Comparison of ENCODE assay signal across 27 cellular contexts in genomic region chr12:29023436-29024076, GRCh38.
DNase-seq lines count a peak whose midpoint lies in the region; ATAC-seq and TF ChIP-seq lines count a peak whose summit lies in the region.
"Had no signal": no experiment of that assay in that cellular context is flagged by ENCODE, and none has a peak within 500 bp of the region (broad histone marks: within the 10 kb centered on the region; RNA-seq: fewer than 3 reads in every experiment).

No MANE protein-coding gene starts in this region.

- H3K9ac ChIP-seq in HCT116 (ENCODE audit: low read length) = no peak overlapping the region
- H3K9ac ChIP-seq: BLaER1, parathyroid adenoma had no signal

- no peak for TF ChIP-seq POLR2A in HCT116 (IDR thresholded peaks at IDR 0.05; ENCODE audit: borderline replicate concordance, extremely low read depth, insufficient read depth, insufficient read length)

- H3K27me3 Mint-ChIP-seq in Caco-2 (ENCODE audit: insufficient read depth, unreplicated experiment) (no peaks in the 10 kb centered on the region), T-cell (no peaks in the 10 kb centered on the region)

- no peaks in the 10 kb centered on the region for H4K20me1 ChIP-seq in HCT116 (ENCODE audit: insufficient read depth)
- H4K20me1 ChIP-seq: BLaER1 had no signal

- H3K9me3 ChIP-seq in Caco-2 (no peaks in the 10 kb centered on the region), HCT116 (ENCODE audit: control insufficient read depth in 1 of 2, insufficient read depth in 1 of 2, low read depth in 1 of 2, low read length in 2 of 2) (no peaks in the 10 kb centered on the region), left lung (no peaks in the 10 kb centered on the region)
- H3K9me3 ChIP-seq: adrenal gland, BLaER1, right lobe of liver, tibial artery had no signal

- H3K27ac ChIP-seq in HCT116 (ENCODE audit: low read depth, low read length) (no peak overlapping the region), left lung (no peak overlapping the region)
- H3K27ac ChIP-seq: adrenal gland, BLaER1, parathyroid adenoma, right lobe of liver, tibial artery had no signal

- 0 out of 2 replicates have a peak, but pooled peaks cover under 1% of the 10 kb centered on the region for H3K9me2 ChIP-seq in HCT116 (ENCODE audit: insufficient read depth)

- no peaks in the 10 kb centered on the region for H3K27me3 ChIP-seq in Caco-2 (replicated peaks; ENCODE audit: control insufficient read depth, insufficient read depth, low read length)
- H3K27me3 ChIP-seq in HCT116 (ENCODE audit: insufficient read depth, low read length) = no peaks in the 10 kb centered on the region
- no peaks in the 10 kb centered on the region for H3K27me3 ChIP-seq in left lung
- H3K27me3 ChIP-seq: adrenal gland, BLaER1, right lobe of liver, tibial artery had no signal

- BruUV-seq in Caco-2 (replicated peaks; lab: Mats Ljungman, UMichigan) (no TSS peak), HCT116 (replicated peaks; lab: Mats Ljungman, UMichigan) (no TSS peak)

- CTCF ChIA-PET in Caco-2 (lab: Charles Lee) = no interaction called here
- CTCF ChIA-PET in HCT116 (lab: Charles Lee) = interaction anchor here (1.0 to 1.1 kb wide), 3 partner anchors 8 to 49 kb away, joined by 3 to 4 read pairs (median 4); no protein-coding TSS in a partner anchor
- CTCF ChIA-PET in T-cell (lab: Charles Lee) = no interaction called here

- no peaks in the 10 kb centered on the region for H3K79me2 ChIP-seq in HCT116 (ENCODE audit: insufficient read depth, low read length)
- H3K79me2 ChIP-seq: parathyroid adenoma had no signal

- H2AFZ ChIP-seq in HCT116 (ENCODE audit: low read depth, low read length, poor library complexity, severe bottlenecking) = peak overlapping the region; percentile 88
- H2AFZ ChIP-seq: parathyroid adenoma had no signal

- intact Hi-C loops in Caco-2 (cut with micrococcal nuclease; ENCODE audit: unreplicated experiment) = no loop called here
- intact Hi-C loops in HCT116 (cut with micrococcal nuclease) = no loop called here
- intact Hi-C loops in left lung (cut with DNase I) = no loop called here

- H3K4me3 ChIP-seq in Caco-2 (ENCODE audit: low read depth, low read length) = no peak overlapping the region
- H3K4me3 ChIP-seq in HCT116 (replicated peaks in 1 of 2; ENCODE audit: low read depth in 1 of 2, low read length in 2 of 2) = no peak overlapping the region
- H3K4me3 ChIP-seq in left lung = no peak overlapping the region
- H3K4me3 ChIP-seq: adrenal gland, BLaER1, right lobe of liver, tibial artery had no signal

- no peak for DNase-seq in Caco-2
- no peak for DNase-seq in HCT116 (ENCODE audit: low read depth, low spot score)
- DNase-seq in cerebellum (ENCODE audit: low spot score) = peak; percentile 58
- DNase-seq in iPS-NIHi7 (ENCODE audit: extremely low spot score) = peak; percentile 12
- DNase-seq in AG20443 (ENCODE audit: low spot score) = no peak
- DNase-seq in left lung = no peak
- no peak for DNase-seq in T-cell
- DNase-seq: ACHN; activated CD4-positive, alpha-beta T cell treated with anti-CD3 and anti-CD28 coated beads, Interleukin-2, amount 50 U/mL, for 48 hours; activated CD4-positive, CD25-positive, alpha-beta regulatory T cell treated with anti-CD3 and anti-CD28 coated beads, Interleukin-2, amount 50 U/mL, for 72 hours; activated naive CD4-positive, alpha-beta T cell treated with anti-CD3 and anti-CD28 coated beads for 36 hours; adrenal gland; DND-41; HFFc6; NCI-H1048; NCI-H1694; NCI-H524 treated with DMSO at 0.1 percent for 48 hours; right lobe of liver; stimulated activated CD4-positive, alpha-beta T cell treated with anti-CD3 and anti-CD28 coated beads, Interleukin-12 subunit alpha, Interleukin-12 subunit beta, amount 100 ng/mL, for 4 hours; stimulated activated CD4-positive, alpha-beta T cell treated with anti-CD3 and anti-CD28 coated beads, Interleukin-2, amount 100 ng/mL, for 48 hours; T-helper 17 cell; tibial artery had no signal

- TF ChIP-seq CTCF in Caco-2 (IDR thresholded peaks at IDR 0.05; ENCODE audit: insufficient read depth in 1 of 2, low read depth in 1 of 2, low read length in 1 of 2, severe bottlenecking in 1 of 2, unreplicated experiment in 1 of 2) = no peak
- TF ChIP-seq CTCF in HCT116 (IDR thresholded peaks at IDR 0.05 in 2 of 3, conservative IDR thresholded peaks at IDR 0.05 in 1 of 3; ENCODE audit: borderline replicate concordance in 1 of 3, insufficient read depth in 1 of 3, low read depth in 2 of 3, low read length in 2 of 3) = no peak
- TF ChIP-seq CTCF in left lung (IDR thresholded peaks at IDR 0.05) = no peak

- RAD21 ChIA-PET in HCT116 (lab: Charles Lee; ENCODE audit: low non-redundant PET in 1 of 2, low total read pairs in 2 of 2, uncharacterized antibody in 2 of 2, unreplicated experiment in 2 of 2) = no interaction called here

- no peaks in the 10 kb centered on the region for H3K9me3 Mint-ChIP-seq in Caco-2 (ENCODE audit: unreplicated experiment)
- no peaks in the 10 kb centered on the region for H3K9me3 Mint-ChIP-seq in T-cell
- H3K9me3 Mint-ChIP-seq: activated naive CD4-positive, alpha-beta T cell treated with anti-CD3 and anti-CD28 coated beads for 36 hours; central memory CD8-positive, alpha-beta T cell had no signal

- H3K36me3 ChIP-seq in Caco-2 (ENCODE audit: control insufficient read depth, insufficient read depth, low read length) (no peaks in the 10 kb centered on the region), HCT116 (ENCODE audit: control insufficient read depth in 1 of 2, insufficient read depth in 2 of 2, low read length in 2 of 2) (no peaks in the 10 kb centered on the region), left lung (no peaks in the 10 kb centered on the region)
- H3K36me3 ChIP-seq: adrenal gland, BLaER1, right lobe of liver, tibial artery had no signal

- no peak for ATAC-seq in HCT116
- ATAC-seq in left lung = no peak
- no peak for ATAC-seq in T-cell (replicated peaks in 1 of 4)
- ATAC-seq: left lobe of liver, right lobe of liver, T-helper 17 cell had no signal

- no peak for TF ChIP-seq RAD21 in HCT116 (IDR thresholded peaks at IDR 0.05; ENCODE audit: low read depth)

- POLR2A ChIA-PET in Caco-2 (lab: Charles Lee) (no interaction called here), HCT116 (lab: Charles Lee) (no interaction called here), T-cell (lab: Charles Lee) (no interaction called here)

- H3K4me3 Mint-ChIP-seq in Caco-2 (ENCODE audit: unreplicated experiment) (no peak overlapping the region), T-cell (no peak overlapping the region)
- H3K4me3 Mint-ChIP-seq: activated naive CD4-positive, alpha-beta T cell treated with anti-CD3 and anti-CD28 coated beads for 36 hours; central memory CD8-positive, alpha-beta T cell; HFFc6; IgD-negative memory B cell; T-helper 17 cell had no signal

- H3K27ac Mint-ChIP-seq in Caco-2 (ENCODE audit: unreplicated experiment) (peak overlapping the region; percentile 22), T-cell (no peak overlapping the region)
- H3K27ac Mint-ChIP-seq: activated naive CD4-positive, alpha-beta T cell treated with anti-CD3 and anti-CD28 coated beads for 36 hours; HFFc6; IgD-negative memory B cell; T-helper 17 cell had no signal

- no peak overlapping the region for H3K4me2 ChIP-seq in HCT116 (ENCODE audit: low read length)
- H3K4me2 ChIP-seq: BLaER1 had no signal

- H3K4me1 ChIP-seq in Caco-2 = peaks cover 6% of the 10 kb centered on the region; the same call in 1 of the 2 replicates
- no peaks in the 10 kb centered on the region for H3K4me1 ChIP-seq in HCT116 (ENCODE audit: control insufficient read depth in 1 of 2, insufficient read depth in 2 of 2, low read length in 2 of 2)
- H3K4me1 ChIP-seq in left lung = no peaks in the 10 kb centered on the region
- H3K4me1 ChIP-seq: adrenal gland, parathyroid adenoma, right lobe of liver, tibial artery had no signal

- H3K4me1 Mint-ChIP-seq in Caco-2 (ENCODE audit: low read depth, unreplicated experiment) (peaks cover 19% of the 10 kb centered on the region), T-cell (peaks cover 9 to 15% (median 13%) of the 10 kb centered on the region in 3 donors)
- H3K4me1 Mint-ChIP-seq: central memory CD8-positive, alpha-beta T cell; IgD-negative memory B cell had no signal

- H3K36me3 Mint-ChIP-seq in Caco-2 (ENCODE audit: insufficient read depth, unreplicated experiment) (no peaks in the 10 kb centered on the region), T-cell (no peaks in the 10 kb centered on the region)
- H3K36me3 Mint-ChIP-seq: IgD-negative memory B cell had no signal

TF ChIP-seq in HCT116, 20 proteins besides CTCF, POLR2A, EP300 and RAD21:
- TF ChIP-seq POLR2AphosphoS5 (IDR thresholded peaks at IDR 0.05; ENCODE audit: low read depth, low read length) = no peak
- no peak for TF ChIP-seq CEBPB (IDR thresholded peaks at IDR 0.05; ENCODE audit: low read depth)
- no peak for TF ChIP-seq EGR1 (IDR thresholded peaks at IDR 0.05; ENCODE audit: low read depth)
- no peak for TF ChIP-seq SP1 (IDR thresholded peaks at IDR 0.05; ENCODE audit: low read depth)
- TF ChIP-seq MAX (IDR thresholded peaks at IDR 0.05) = no peak
- TF ChIP-seq ELF1 (IDR thresholded peaks at IDR 0.05; ENCODE audit: borderline replicate concordance, low read depth) = no peak
- no peak for TF ChIP-seq SRF (IDR thresholded peaks at IDR 0.05; ENCODE audit: low read depth)
- no peak for TF ChIP-seq FOSL1 (IDR thresholded peaks at IDR 0.05; ENCODE audit: low read depth)

Comparison
In these comparisons a context has a peak if more than half of its experiments do, and no peak if none do; other contexts are left out.
1. DNase-seq: peak in cerebellum (single experiment) and iPS-NIHi7 (single experiment); none in Caco-2 (0 of 2), HCT116 (single experiment), AG20443 (single experiment), left lung (0 of 2) and T-cell (0 of 34).